Comparison of ENCODE assay signal across 8 cellular contexts in the genomic region with DNA sequence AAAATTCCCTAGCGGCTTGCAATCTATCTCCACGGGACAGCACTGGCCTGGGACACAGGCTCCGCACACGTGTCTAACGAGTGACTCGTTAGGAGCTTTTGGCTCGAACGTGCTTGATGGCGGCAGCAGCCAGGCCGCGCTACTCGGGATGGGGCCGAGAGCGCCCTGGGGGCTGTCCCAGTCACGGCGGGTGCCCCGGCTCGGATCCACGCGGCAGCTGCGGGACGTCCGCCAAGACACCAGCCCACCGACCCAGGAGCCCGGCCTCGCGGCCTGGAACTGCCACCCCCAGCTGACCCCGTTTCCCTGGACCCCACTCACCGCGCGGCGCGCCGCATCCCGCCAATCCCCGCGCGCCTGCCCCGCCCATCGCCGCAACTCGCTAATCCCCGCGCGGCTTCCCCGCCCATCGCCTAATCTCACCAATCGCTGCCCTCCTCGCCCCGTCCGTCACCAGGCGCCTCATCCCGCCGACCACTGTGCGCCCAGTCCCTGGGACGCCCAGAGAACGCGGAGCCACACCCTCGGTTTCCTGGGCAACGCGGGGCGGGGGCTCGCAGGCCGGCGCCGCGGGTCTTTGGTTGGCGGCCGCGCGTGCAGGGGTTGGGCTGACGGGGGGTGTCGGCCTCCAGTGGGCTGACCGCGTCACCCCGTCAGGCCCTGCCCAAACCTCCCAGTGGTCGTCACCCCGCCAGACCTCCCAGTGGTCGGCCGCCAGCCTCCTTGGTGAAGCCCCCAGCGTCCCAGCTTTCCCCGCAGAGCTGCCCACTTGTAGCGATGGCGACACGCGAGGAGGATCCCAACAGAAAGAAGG. TPM values are rescaled to one million over a fixed set of nuclear protein-coding genes. Genes with fewer than 3 reads are reported as not detected.
DNase-seq lines count a peak whose midpoint lies in the region; ATAC-seq and TF ChIP-seq lines count a peak whose summit lies in the region.

A gene (minus strand): TSS at position 359 of the 814 bp plus-strand sequence. CDS start 1,495 bp downstream, outside the sequence.

- peak within 1 kb of the TSS; percentile 76 to 80 for H3K9ac ChIP-seq in mucosa of rectum (ENCODE audit: low read depth in 1 of 2, low read length in 2 of 2)

- H3K4me1 ChIP-seq in mucosa of rectum (ENCODE audit: control insufficient read depth in 2 of 2, insufficient read depth in 2 of 2, low read length in 2 of 2), result peaks cover 4 to 8% of the 10 kb centered on the region in 2 donors

- peaks cover 15 to 26% (median 24%) of the 10 kb centered on the region in 3 donors for H3K4me1 Mint-ChIP-seq in IgD-negative memory B cell

- peaks cover 5% of the 10 kb centered on the region for H3K36me3 Mint-ChIP-seq in IgD-negative memory B cell

- H3K27ac Mint-ChIP-seq in IgD-negative memory B cell, result peak within 1 kb of the TSS; percentile 7 to 83 (median 62)

- H3K27me3 Mint-ChIP-seq in IgD-negative memory B cell, result no peaks in the 10 kb centered on the region

- peaks cover 0 to 3% (median 0%) of the 10 kb centered on the region in 3 donors for H3K9me3 Mint-ChIP-seq in IgD-negative memory B cell

- TF ChIP-seq CTCF in epithelial cell of proximal tubule (conservative IDR thresholded peaks at IDR 0.05; ENCODE audit: low read depth, low read length), result no peak

- H3K36me3 ChIP-seq in mucosa of rectum (ENCODE audit: control insufficient read depth in 2 of 2, insufficient read depth in 2 of 2, low read length in 2 of 2), result peaks cover 5 to 7% of the 10 kb centered on the region in 2 donors

- H3K4me3 Mint-ChIP-seq in IgD-negative memory B cell, result peak within 1 kb of the TSS; percentile 84 to 94 (median 92)

- peak within 1 kb of the TSS; percentile 74 to 78 for H3K27ac ChIP-seq in mucosa of rectum (ENCODE audit: low read depth in 2 of 2, low read length in 2 of 2)

- peak; percentile 98 for DNase-seq in DMS114 treated with DMSO at 0.1 percent for 48 hours (lab: John Stamatoyannopoulos, UW; ENCODE audit: unreplicated experiment)
- peak; percentile 30 for DNase-seq in OCI-M2 (lab: John Stamatoyannopoulos, UW; ENCODE audit: unreplicated experiment)
- DNase-seq in activated T-cell treated with anti-CD3 and anti-CD28 coated beads, Interleukin-2, amount 50 U/mL, for 1 hour, result peak; percentile 96
- no peak for DNase-seq in epithelial cell of proximal tubule (ENCODE audit: low read depth)
- DNase-seq in stimulated activated CD8-positive, alpha-beta memory T cell treated with anti-CD3 and anti-CD28 coated beads, Interleukin-4, amount 100 ng/mL, for 48 hours, result peak; percentile 99

- H3K9me3 ChIP-seq in mucosa of rectum (ENCODE audit: control insufficient read depth in 2 of 2, low read length in 2 of 2), result no peaks in the 10 kb centered on the region

- ATAC-seq in GM21529 (IDR thresholded peaks at IDR 0.05; ENCODE audit: unreplicated experiment), result peak; percentile 99

- H3K27me3 ChIP-seq in mucosa of rectum (ENCODE audit: control insufficient read depth in 2 of 2, insufficient read depth in 2 of 2, low read length in 2 of 2), result no peaks in the 10 kb centered on the region

- H3K4me3 ChIP-seq in epithelial cell of proximal tubule (ENCODE audit: low read depth, low read length) (peak within 1 kb of the TSS; percentile 94), mucosa of rectum (ENCODE audit: low read length in 2 of 2) (peak within 1 kb of the TSS; percentile 81 to 92)

RNA-seq across cellular contexts. Expression of the gene that starts here (rescaled TPM):
- 88.5 TPM for polyA plus RNA-seq in IgD-negative memory B cell
- total RNA-seq in epithelial cell of proximal tubule, result 92.7 and 160 TPM in 2 replicates
